ENCODE assay signal across 10 cellular contexts in the genomic region with DNA sequence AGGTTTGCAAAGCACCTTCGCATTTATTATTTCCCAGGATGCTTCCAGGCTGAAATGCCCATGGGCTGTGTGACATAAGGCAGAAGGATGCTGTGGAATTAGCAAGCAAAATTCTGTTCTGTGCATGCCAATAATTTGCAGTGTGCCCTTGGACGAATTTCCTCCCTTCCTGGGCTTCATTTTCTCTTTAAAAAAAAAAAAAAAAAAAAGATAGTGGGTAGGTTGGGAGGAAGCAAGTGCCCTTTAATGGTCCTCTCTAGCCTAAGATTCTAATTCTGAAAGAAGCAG. TPM values are rescaled to one million over a fixed set of nuclear protein-coding genes. Genes with fewer than 3 reads are reported as not detected.
DNase-seq lines count a peak whose midpoint lies in the region; ATAC-seq and TF ChIP-seq lines count a peak whose summit lies in the region.
"Had no signal": no experiment of that assay in that cellular context is flagged by ENCODE, and none has a peak within 500 bp of the region (broad histone marks: within the 10 kb centered on the region; RNA-seq: fewer than 3 reads in every experiment).

No MANE protein-coding gene starts in this region.

- peaks cover 9% of the 10 kb centered on the region for H3K79me2 ChIP-seq in MM.1S (ENCODE audit: low read length)

- no peak overlapping the region for H2AFZ ChIP-seq in MM.1S (ENCODE audit: low read length)

- H3K4me3 ChIP-seq in MM.1S (ENCODE audit: low read length) = no peak overlapping the region

- no peaks in the 10 kb centered on the region for H3K9me3 ChIP-seq in MM.1S (replicated peaks; ENCODE audit: insufficient read depth, low read length)

- H3K27me3 Mint-ChIP-seq in nephron (ENCODE audit: low read depth) = no peaks in the 10 kb centered on the region

- H3K36me3 ChIP-seq in MM.1S (replicated peaks; ENCODE audit: insufficient read depth, low read length) = no peaks in the 10 kb centered on the region

- peaks cover 39% of the 10 kb centered on the region for H3F3A ChIP-seq in MM.1S (ENCODE audit: insufficient read depth, low read length)

- peak overlapping the region; percentile 87 to 92 (median 92) for H3K4me3 Mint-ChIP-seq in nephron

- peaks cover 81% of the 10 kb centered on the region for H3K4me1 Mint-ChIP-seq in nephron

- H4K20me1 ChIP-seq in MM.1S (ENCODE audit: insufficient read depth, low read length) = no peaks in the 10 kb centered on the region

- no peak for ATAC-seq in GM21529 (IDR thresholded peaks at IDR 0.05; ENCODE audit: unreplicated experiment)

- peak overlapping the region; percentile 99 for H3K27ac Mint-ChIP-seq in nephron

- H3K4me1 ChIP-seq in MM.1S (ENCODE audit: low read length) = peaks cover 18% of the 10 kb centered on the region

- no peaks in the 10 kb centered on the region for H3K9me2 ChIP-seq in MM.1S (replicated peaks; ENCODE audit: insufficient read depth, low read length)

- H3K4me2 ChIP-seq in MM.1S (ENCODE audit: low read depth, low read length) = peak overlapping the region; percentile 78; the same call in 1 of the 2 replicates

- H3K9me3 Mint-ChIP-seq in nephron = no peaks in the 10 kb centered on the region
- H3K9me3 Mint-ChIP-seq: CD4-positive, CD25-positive, alpha-beta regulatory T cell had no signal

- peaks cover 21% of the 10 kb centered on the region for H3K27me3 ChIP-seq in MM.1S (replicated peaks; ENCODE audit: insufficient read depth, low read length)

- TF ChIP-seq CTCF in 22Rv1 (IDR thresholded peaks at IDR 0.05) (no peak), MM.1S (IDR thresholded peaks at IDR 0.05; ENCODE audit: low read length) (no peak), nephron (IDR thresholded peaks at IDR 0.05; ENCODE audit: unreplicated experiment in 3 of 3) (no peak)

- no peak for DNase-seq in MM.1S
- peak; percentile 39 for DNase-seq in dermis blood vessel endothelial cell
- DNase-seq in stimulated activated CD8-positive, alpha-beta memory T cell treated with anti-CD3 and anti-CD28 coated beads, Interleukin-4, amount 100 ng/mL, for 48 hours = no peak
- DNase-seq in NAMALWA (ENCODE audit: low spot score) = no peak
- no peak for DNase-seq in activated CD4-positive, alpha-beta T cell treated with anti-CD3 and anti-CD28 coated beads, Interleukin-2, amount 50 U/mL, for 4 hours
- DNase-seq: activated gamma-delta T cell had no signal

- H3K36me3 Mint-ChIP-seq in nephron (ENCODE audit: low read depth) = peaks cover 21% of the 10 kb centered on the region

- peak overlapping the region; percentile 100 for H3K27ac ChIP-seq in 22Rv1
- peak overlapping the region; percentile 26; the same call in 1 of the 2 replicates for H3K27ac ChIP-seq in MM.1S (ENCODE audit: low read length)

- peak overlapping the region; percentile 1; the same call in 1 of the 2 replicates for H3K9ac ChIP-seq in MM.1S (ENCODE audit: low read length)

RNA-seq across cellular contexts. Expression of a gene that starts 2.5 kb away (rescaled TPM):
- 407 and 906 TPM in 2 replicates for total RNA-seq in dermis blood vessel endothelial cell

RNA-seq across cellular contexts. Expression of a gene that starts 30.7 kb away (rescaled TPM):
- total RNA-seq in dermis blood vessel endothelial cell = 1.9 and 4.6 TPM in 2 replicates
